ENCODE assay signal across 18 cellular contexts in genomic region chr2:18045230-18045629, GRCh38.
DNase-seq lines count a peak whose midpoint lies in the region; FAIRE-seq and TF ChIP-seq lines count a peak whose summit lies in the region.
"Had no signal": no experiment of that assay in that cellular context is flagged by ENCODE, and none has a peak within 500 bp of the region (broad histone marks: within the 10 kb centered on the region; RNA-seq: fewer than 3 reads in every experiment).

No MANE protein-coding gene starts in this region.

- peak; percentile 20 for FAIRE-seq in HTR-8/SVneo (lab: Jason Lieb, UNC)

- H3K4me3 ChIP-seq in fibroblast of the aortic adventitia (ENCODE audit: low read depth, low read length) (no peak overlapping the region), hepatocyte (no peak overlapping the region)
- H3K4me3 ChIP-seq: BLaER1, SK-N-MC had no signal

- no peak overlapping the region for H3K27ac ChIP-seq in hepatocyte
- H3K27ac ChIP-seq: BLaER1, HL-60, KMS-11, SK-N-MC had no signal

- H3K9me2 ChIP-seq in hepatocyte (replicated peaks; ENCODE audit: insufficient read depth), result no peaks in the 10 kb centered on the region

- H4K20me1 ChIP-seq in hepatocyte (ENCODE audit: insufficient read depth, poor library complexity, severe bottlenecking), result no peaks in the 10 kb centered on the region
- H4K20me1 ChIP-seq: BLaER1 had no signal

- H3K9me3 ChIP-seq in hepatocyte (ENCODE audit: low read depth), result no peaks in the 10 kb centered on the region
- H3K9me3 ChIP-seq: BLaER1 had no signal

- 72% methylated on average over 1 of the region's 1 CpG for WGBS in hepatocyte (ENCODE audit: low lambda C conversion rate, missing lambda C conversion rate)

- TF ChIP-seq CTCF in fibroblast of the aortic adventitia (IDR thresholded peaks at IDR 0.05; ENCODE audit: insufficient read depth, low read length), result no peak
- TF ChIP-seq CTCF in hepatocyte (IDR thresholded peaks at IDR 0.05; ENCODE audit: poor library complexity), result no peak

- no peak overlapping the region for H3K4me2 ChIP-seq in hepatocyte
- H3K4me2 ChIP-seq: BLaER1, KMS-11 had no signal

- no peak overlapping the region for H2AFZ ChIP-seq in hepatocyte

- H3K36me3 ChIP-seq in hepatocyte (replicated peaks; ENCODE audit: insufficient read depth, low read depth), result no peaks in the 10 kb centered on the region
- H3K36me3 ChIP-seq: BLaER1 had no signal

- no peak for DNase-seq in HTR-8/SVneo (ENCODE audit: insufficient read length, low spot score)
- DNase-seq in RPMI7951 (ENCODE audit: low read depth), result peak; percentile 81
- DNase-seq in fibroblast of the aortic adventitia (ENCODE audit: low read depth), result peak; percentile 1
- peak; percentile 58 for DNase-seq in renal cortical epithelial cell (ENCODE audit: low read depth)
- no peak for DNase-seq in HPDE6-E6E7 (ENCODE audit: extremely low spot score)
- DNase-seq in DMS53 (lab: John Stamatoyannopoulos, UW), result no peak
- DNase-seq in hepatocyte (ENCODE audit: low spot score), result no peak
- DNase-seq: CD8-positive, alpha-beta memory T cell; HFFc6; MM.1S; NCI-H1436 treated with DMSO at 0.1 percent for 48 hours; NCI-H226; NCI-H526 treated with DMSO at 0.1 percent for 48 hours; PC-3 had no signal

- no peaks in the 10 kb centered on the region for H3K79me2 ChIP-seq in hepatocyte

- peaks cover 4% of the 10 kb centered on the region for H3K27me3 ChIP-seq in hepatocyte
- H3K27me3 ChIP-seq: BLaER1 had no signal

- no peaks in the 10 kb centered on the region for H3K4me1 ChIP-seq in hepatocyte (ENCODE audit: insufficient read depth)

Comparison
In these comparisons a context has a peak if more than half of its experiments do, and no peak if none do; other contexts are left out.
1. DNase-seq: peak in RPMI7951 (single experiment), fibroblast of the aortic adventitia (single experiment) and renal cortical epithelial cell (single experiment); none in HTR-8/SVneo (single experiment), HPDE6-E6E7 (single experiment), DMS53 (single experiment) and hepatocyte (single experiment).